34 cellular contexts compared by ENCODE assay signal in genomic region chr4:27515140-27515539, GRCh38.
"Had no signal": no experiment of that assay in that cellular context is flagged by ENCODE, and none has a peak within 500 bp of the region (broad histone marks: within the 10 kb centered on the region; RNA-seq: fewer than 3 reads in every experiment).

No MANE protein-coding gene starts in this region.

- DNase-seq: activated CD4-positive, alpha-beta memory T cell treated with anti-CD3 and anti-CD28 coated beads for 36 hours; activated CD4-positive, alpha-beta T cell treated with anti-CD3 and anti-CD28 coated beads for 36 hours; activated CD4-positive, alpha-beta T cell treated with anti-CD3 and anti-CD28 coated beads, Interleukin-2, amount 10 ng/mL, durations not matched to agents 24 days and 14 days; activated CD4-positive, CD25-positive, alpha-beta regulatory T cell; activated CD4-positive, CD25-positive, alpha-beta regulatory T cell treated with anti-CD3 and anti-CD28 coated beads, Interleukin-2, amount 50 U/mL, for 72 hours; activated CD8-positive, alpha-beta memory T cell treated with anti-CD3 and anti-CD28 coated beads, Interleukin-2, amount 10 ng/mL, durations not matched to agents 7 days and 5 days; activated CD8-positive, alpha-beta memory T cell treated with anti-CD3 and anti-CD28 coated beads, Interleukin-2, amount 50 U/mL, for 4 hours; activated CD8-positive, alpha-beta T cell treated with anti-CD3 and anti-CD28 coated beads, Interleukin-2, amount 10 ng/mL, durations not matched to agents 7 days and 5 days; activated effector memory CD4-positive, alpha-beta T cell treated with anti-CD3 and anti-CD28 coated beads, Interleukin-2, amount 50 U/mL, for 16 hours; activated naive CD4-positive, alpha-beta T cell treated with anti-CD3 and anti-CD28 coated beads for 36 hours; activated naive CD8-positive, alpha-beta T cell treated with anti-CD3 and anti-CD28 coated beads for 36 hours; activated naive CD8-positive, alpha-beta T cell treated with anti-CD3 and anti-CD28 coated beads, Interleukin-2, amount 50 U/mL, for 24 hours; activated T-cell treated with anti-CD3 and anti-CD28 coated beads, Interleukin-2, amount 50 U/mL, for 1 hour; activated T-cell treated with anti-CD3 and anti-CD28 coated beads, Interleukin-2, amount 50 U/mL, for 48 hours; adrenal gland; amygdala; aorta; brain microvascular endothelial cell; dorsolateral prefrontal cortex; effector memory CD8-positive, alpha-beta T cell; erythroblast; heart right ventricle; T-helper 1 cell; T-helper 17 cell had no signal

- H3K9me3 Mint-ChIP-seq: activated CD4-positive, alpha-beta T cell treated with anti-CD3 and anti-CD28 coated beads, Interleukin-2, amount 10 ng/mL, durations not matched to agents 24 days and 14 days; activated naive CD4-positive, alpha-beta T cell treated with anti-CD3 and anti-CD28 coated beads, Interleukin-2, amount 50 U/mL, for 24 hours; dendritic cell treated with granulocyte-macrophage colony-stimulating factor and Interleukin-4, amounts not matched to agents 40 ng/mL and 50 ng/mL, for 4 days had no signal

- H3K9me3 ChIP-seq: adrenal gland, esophagus muscularis mucosa, gastroesophageal sphincter had no signal

- FAIRE-seq: bronchial epithelial cell had no signal

- H3K27ac ChIP-seq: adrenal gland, brain microvascular endothelial cell, coronary artery, dorsolateral prefrontal cortex, esophagus muscularis mucosa, foreskin keratinocyte, gastroesophageal sphincter, heart right ventricle had no signal

- H3K36me3 Mint-ChIP-seq: activated CD4-positive, alpha-beta memory T cell treated with anti-CD3 and anti-CD28 coated beads for 36 hours; activated CD8-positive, alpha-beta memory T cell treated with anti-CD3 and anti-CD28 coated beads, Interleukin-2, amount 10 ng/mL, durations not matched to agents 7 days and 5 days; activated naive CD4-positive, alpha-beta T cell treated with anti-CD3 and anti-CD28 coated beads, Interleukin-2, amount 50 U/mL, for 24 hours; activated naive CD8-positive, alpha-beta T cell treated with anti-CD3 and anti-CD28 coated beads for 36 hours had no signal

- H3K36me3 ChIP-seq: adrenal gland, brain microvascular endothelial cell, esophagus muscularis mucosa, gastroesophageal sphincter, heart right ventricle had no signal

- H3K4me3 Mint-ChIP-seq: activated CD4-positive, alpha-beta memory T cell treated with anti-CD3 and anti-CD28 coated beads for 36 hours; activated CD4-positive, alpha-beta T cell treated with anti-CD3 and anti-CD28 coated beads for 36 hours; activated CD4-positive, alpha-beta T cell treated with anti-CD3 and anti-CD28 coated beads, Interleukin-2, amount 10 ng/mL, durations not matched to agents 24 days and 14 days; activated CD8-positive, alpha-beta memory T cell treated with anti-CD3 and anti-CD28 coated beads, Interleukin-2, amount 10 ng/mL, durations not matched to agents 7 days and 5 days; activated CD8-positive, alpha-beta T cell treated with anti-CD3 and anti-CD28 coated beads, Interleukin-2, amount 10 ng/mL, durations not matched to agents 7 days and 5 days; activated naive CD4-positive, alpha-beta T cell treated with anti-CD3 and anti-CD28 coated beads for 36 hours; activated naive CD4-positive, alpha-beta T cell treated with anti-CD3 and anti-CD28 coated beads, Interleukin-2, amount 50 U/mL, for 24 hours; activated naive CD8-positive, alpha-beta T cell treated with anti-CD3 and anti-CD28 coated beads for 36 hours; activated naive CD8-positive, alpha-beta T cell treated with anti-CD3 and anti-CD28 coated beads, Interleukin-2, amount 50 U/mL, for 24 hours; activated T-helper 1 cell treated with anti-CD3 and anti-CD28 coated beads, Interleukin-12 subunit alpha, Interleukin-12 subunit beta, Interleukin-2, Interleukin-4 antibody, amounts not matched to agents 30 ng/mL and 10 ng/mL and 1 ng/mL, durations not matched to agents 14 hours and 24 hours and 36 hours; central memory CD8-positive, alpha-beta T cell; dendritic cell treated with granulocyte-macrophage colony-stimulating factor and Interleukin-4, amounts not matched to agents 40 ng/mL and 50 ng/mL, for 4 days; effector memory CD8-positive, alpha-beta T cell; T-helper 17 cell had no signal

- H3K27me3 ChIP-seq: adrenal gland, brain microvascular endothelial cell, dorsolateral prefrontal cortex, esophagus muscularis mucosa, foreskin keratinocyte, gastroesophageal sphincter, heart right ventricle had no signal

- H3K4me1 Mint-ChIP-seq: activated CD4-positive, alpha-beta T cell treated with anti-CD3 and anti-CD28 coated beads for 36 hours; activated CD4-positive, alpha-beta T cell treated with anti-CD3 and anti-CD28 coated beads, Interleukin-2, amount 10 ng/mL, durations not matched to agents 24 days and 14 days; activated CD8-positive, alpha-beta memory T cell treated with anti-CD3 and anti-CD28 coated beads, Interleukin-2, amount 10 ng/mL, durations not matched to agents 7 days and 5 days; activated naive CD4-positive, alpha-beta T cell treated with anti-CD3 and anti-CD28 coated beads, Interleukin-2, amount 50 U/mL, for 24 hours; activated naive CD8-positive, alpha-beta T cell treated with anti-CD3 and anti-CD28 coated beads for 36 hours; activated naive CD8-positive, alpha-beta T cell treated with anti-CD3 and anti-CD28 coated beads, Interleukin-2, amount 50 U/mL, for 24 hours; central memory CD8-positive, alpha-beta T cell; T-helper 17 cell had no signal

- H3K27me3 Mint-ChIP-seq: activated CD4-positive, alpha-beta memory T cell treated with anti-CD3 and anti-CD28 coated beads for 36 hours; activated CD4-positive, alpha-beta T cell treated with anti-CD3 and anti-CD28 coated beads for 36 hours; activated CD4-positive, alpha-beta T cell treated with anti-CD3 and anti-CD28 coated beads, Interleukin-2, amount 10 ng/mL, durations not matched to agents 24 days and 14 days; activated CD8-positive, alpha-beta memory T cell treated with anti-CD3 and anti-CD28 coated beads, Interleukin-2, amount 10 ng/mL, durations not matched to agents 7 days and 5 days; activated naive CD4-positive, alpha-beta T cell treated with anti-CD3 and anti-CD28 coated beads, Interleukin-2, amount 50 U/mL, for 24 hours; activated naive CD8-positive, alpha-beta T cell treated with anti-CD3 and anti-CD28 coated beads for 36 hours; activated naive CD8-positive, alpha-beta T cell treated with anti-CD3 and anti-CD28 coated beads, Interleukin-2, amount 50 U/mL, for 24 hours; central memory CD8-positive, alpha-beta T cell; dendritic cell treated with granulocyte-macrophage colony-stimulating factor and Interleukin-4, amounts not matched to agents 40 ng/mL and 50 ng/mL, for 4 days; effector memory CD8-positive, alpha-beta T cell; T-helper 17 cell had no signal

- H3K4me3 ChIP-seq: adrenal gland, coronary artery, dorsolateral prefrontal cortex, esophagus muscularis mucosa, gastroesophageal sphincter, heart right ventricle had no signal

- H3K27ac Mint-ChIP-seq: activated CD4-positive, alpha-beta memory T cell treated with anti-CD3 and anti-CD28 coated beads for 36 hours; activated CD4-positive, alpha-beta T cell treated with anti-CD3 and anti-CD28 coated beads for 36 hours; activated CD4-positive, alpha-beta T cell treated with anti-CD3 and anti-CD28 coated beads, Interleukin-2, amount 10 ng/mL, durations not matched to agents 24 days and 14 days; activated CD8-positive, alpha-beta memory T cell treated with anti-CD3 and anti-CD28 coated beads, Interleukin-2, amount 10 ng/mL, durations not matched to agents 7 days and 5 days; activated CD8-positive, alpha-beta T cell treated with anti-CD3 and anti-CD28 coated beads, Interleukin-2, amount 10 ng/mL, durations not matched to agents 7 days and 5 days; activated naive CD4-positive, alpha-beta T cell treated with anti-CD3 and anti-CD28 coated beads for 36 hours; activated naive CD4-positive, alpha-beta T cell treated with anti-CD3 and anti-CD28 coated beads, Interleukin-2, amount 50 U/mL, for 24 hours; activated naive CD8-positive, alpha-beta T cell treated with anti-CD3 and anti-CD28 coated beads for 36 hours; activated naive CD8-positive, alpha-beta T cell treated with anti-CD3 and anti-CD28 coated beads, Interleukin-2, amount 50 U/mL, for 24 hours; activated T-helper 1 cell treated with anti-CD3 and anti-CD28 coated beads, Interleukin-12 subunit alpha, Interleukin-12 subunit beta, Interleukin-2, Interleukin-4 antibody, amounts not matched to agents 30 ng/mL and 10 ng/mL and 1 ng/mL, durations not matched to agents 14 hours and 24 hours and 36 hours; activated T-helper 2 cell treated with anti-CD3 and anti-CD28 coated beads, Interferon-gamma antibody, Interleukin-2, Interleukin-4, amounts not matched to agents 10 μg/mL and 5 μg/mL and 100 μg/mL, durations not matched to agents 14 hours and 24 hours and 36 hours; dendritic cell treated with granulocyte-macrophage colony-stimulating factor and Interleukin-4, amounts not matched to agents 40 ng/mL and 50 ng/mL, for 4 days; effector memory CD8-positive, alpha-beta T cell; T-helper 17 cell had no signal

- H3K4me1 ChIP-seq: adrenal gland, esophagus muscularis mucosa, foreskin keratinocyte, gastroesophageal sphincter, heart right ventricle had no signal
